In genomic region chrX:139429913-139430312, GRCh38 we compare ENCODE assay signal across 15 cellular contexts.
DNase-seq lines count a peak whose midpoint lies in the region; ATAC-seq, FAIRE-seq and TF ChIP-seq lines count a peak whose summit lies in the region.
"Had no signal": no experiment of that assay in that cellular context is flagged by ENCODE, and none has a peak within 500 bp of the region (broad histone marks: within the 10 kb centered on the region; RNA-seq: fewer than 3 reads in every experiment).

No MANE protein-coding gene starts in this region.

- intact Hi-C loops in left ventricle myocardium inferior (cut with micrococcal nuclease) (no loop called here), Right ventricle myocardium inferior (cut with DNase I) (no loop called here)

- no peak overlapping the region for H3K4me3 ChIP-seq in left ventricle myocardium inferior

- H3K4me1 ChIP-seq in left ventricle myocardium inferior = no peaks in the 10 kb centered on the region

- POLR2A ChIA-PET in GM10248 (lab: Yijun Ruan, JAX) = no interaction called here

- no peaks in the 10 kb centered on the region for H3K36me3 ChIP-seq in left ventricle myocardium inferior

- DNase-seq in left ventricle myocardium inferior (no peak), Right ventricle myocardium inferior (ENCODE audit: missing footprints) (no peak), SW480 (ENCODE audit: low spot score) (peak; percentile 14), iPS-NIHi11 (ENCODE audit: low spot score) (peak; percentile 25), urothelium cell line (ENCODE audit: low spot score) (peak; percentile 1), GM10248 (ENCODE audit: extremely low spot score) (no peak), HTR-8/SVneo (ENCODE audit: insufficient read length, low spot score) (no peak)
- no peak for DNase-seq in activated CD4-positive, alpha-beta T cell treated with anti-CD3 and anti-CD28 coated beads for 48 hours
- DNase-seq: activated T-cell treated with anti-CD3 and anti-CD28 coated beads, Interleukin-2, amount 50 U/mL, for 48 hours; aorta; DMS79; NCI-H2081 treated with DMSO at 0.1 percent for 48 hours; RPMI8226 had no signal

- no peak for ATAC-seq in Right ventricle myocardium inferior

- no peaks in the 10 kb centered on the region for H3K27me3 ChIP-seq in left ventricle myocardium inferior (ENCODE audit: low read depth)

- H3K27ac ChIP-seq in left ventricle myocardium inferior (replicated peaks) = no peak overlapping the region
- H3K27ac ChIP-seq: epithelial cell of prostate, KMS-11 had no signal

- H3K9me3 ChIP-seq in left ventricle myocardium inferior (replicated peaks) = no peaks in the 10 kb centered on the region

- peak; percentile 26 for TF ChIP-seq CTCF in left ventricle myocardium inferior (IDR thresholded peaks at IDR 0.05; ENCODE audit: borderline replicate concordance)
- no peak for TF ChIP-seq CTCF in GM10248 (IDR thresholded peaks at IDR 0.05; ENCODE audit: control extremely low read depth, extremely low read depth, low read depth, missing control alignments)

- CTCF ChIA-PET in GM10248 (lab: Yijun Ruan, JAX) = no interaction called here

- no peak for FAIRE-seq in urothelium cell line (lab: Jason Lieb, UNC)
- FAIRE-seq in HTR-8/SVneo (lab: Jason Lieb, UNC) = no peak

Comparison
In these comparisons a context has a peak if more than half of its experiments do, and no peak if none do; other contexts are left out.
1. DNase-seq: peak in SW480 (single experiment), iPS-NIHi11 (single experiment) and urothelium cell line (single experiment); none in left ventricle myocardium inferior (single experiment), Right ventricle myocardium inferior (single experiment), GM10248 (single experiment), HTR-8/SVneo (single experiment) and activated CD4-positive, alpha-beta T cell treated with anti-CD3 and anti-CD28 coated beads for 48 hours (single experiment).